Comparison of ENCODE assay signal across 9 cellular contexts in the genomic region with DNA sequence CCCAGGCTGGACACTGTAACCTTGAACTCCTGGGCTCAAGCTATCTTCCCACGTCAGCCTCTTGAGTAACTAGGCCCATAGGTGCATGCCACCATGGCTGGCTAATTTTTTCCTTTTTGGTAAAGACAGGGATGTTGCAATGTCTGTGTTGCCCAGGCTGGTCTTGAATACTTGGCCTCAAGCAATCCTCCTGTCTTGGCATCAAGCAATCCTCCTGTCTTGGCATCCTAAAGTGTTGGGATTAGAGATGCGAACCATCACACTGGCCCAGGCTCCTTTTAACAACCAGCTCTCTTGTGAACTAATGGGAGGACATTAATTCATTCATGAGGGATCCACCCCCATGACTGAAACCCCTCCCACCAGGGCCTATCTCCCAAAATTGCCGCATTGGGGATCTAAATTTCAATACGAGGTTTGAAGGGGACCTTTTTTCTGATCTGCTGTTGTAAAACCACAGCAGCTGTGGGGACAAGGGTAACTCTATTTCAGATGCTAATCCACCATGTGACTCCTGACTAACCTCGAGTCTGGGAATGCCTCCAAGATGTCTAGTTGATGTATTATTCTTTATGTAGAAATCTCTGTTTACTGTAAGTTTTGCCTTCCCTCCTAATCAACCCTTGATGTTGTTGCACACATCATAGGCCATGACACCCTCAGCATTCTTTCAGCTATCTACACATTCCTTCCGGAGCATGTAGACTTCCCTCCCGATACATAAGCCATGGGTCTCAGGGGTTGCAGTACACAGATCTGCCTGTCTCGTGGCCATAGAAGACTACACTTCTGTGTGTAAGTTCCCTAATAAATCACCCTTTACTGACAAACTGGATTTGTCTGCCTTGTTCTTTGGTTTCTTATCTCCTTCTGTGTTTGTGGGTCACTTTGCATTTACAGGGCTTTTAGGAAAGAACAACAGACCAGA. TPM values are rescaled to one million over a fixed set of nuclear protein-coding genes. Genes with fewer than 3 reads are reported as not detected.
A peak's percentile ranks its signal among the peaks of the same experiment; 100 is the strongest.
DNase-seq lines count a peak whose midpoint lies in the region; ATAC-seq and TF ChIP-seq lines count a peak whose summit lies in the region.
"Had no signal": no experiment of that assay in that cellular context is flagged by ENCODE, and none has a peak within 500 bp of the region (broad histone marks: within the 10 kb centered on the region; RNA-seq: fewer than 3 reads in every experiment).

No MANE protein-coding gene starts in this region.

- peak; percentile 99 for DNase-seq in IMR-90
- peak; percentile 94 for DNase-seq in MCF 10A (ENCODE audit: unreplicated experiment)
- DNase-seq in CD4-positive, alpha-beta T cell, result no peak
- no peak for DNase-seq in activated naive CD4-positive, alpha-beta T cell treated with anti-CD3 and anti-CD28 coated beads, Interleukin-2, amount 50 U/mL, for 16 hours

- H2AK5ac ChIP-seq in IMR-90 (ENCODE audit: low read depth, low read length), result peak overlapping the region; percentile 79

- peaks cover 17% of the 10 kb centered on the region for H3K4me1 ChIP-seq in IMR-90 (ENCODE audit: control insufficient read depth, insufficient read depth, low read length)
- peaks cover 5 to 28% (median 24%) of the 10 kb centered on the region in 5 donors for H3K4me1 ChIP-seq in subcutaneous abdominal adipose tissue (ENCODE audit: control insufficient read depth in 5 of 5, insufficient read depth in 5 of 5, low read length in 5 of 5)

- H3K27ac ChIP-seq in IMR-90 (ENCODE audit: insufficient read depth, low read length) (peak overlapping the region; percentile 85), layer of hippocampus (ENCODE audit: low read depth, low read length) (peak overlapping the region; percentile 80), subcutaneous abdominal adipose tissue (ENCODE audit: low read depth, low read length) (peak overlapping the region; percentile 84)
- no peak overlapping the region for H3K27ac ChIP-seq in CD4-positive, alpha-beta T cell (ENCODE audit: low read depth, low read length)

- H2AK9ac ChIP-seq in IMR-90 (replicated peaks; ENCODE audit: low read depth, low read length, poor library complexity), result peak overlapping the region; percentile 68

- peak overlapping the region; percentile 82; the same call in 2 of the 3 replicates for H2BK15ac ChIP-seq in IMR-90 (ENCODE audit: low read depth, low read length)

- H3K27me3 Mint-ChIP-seq in MCF 10A (ENCODE audit: insufficient read depth, unreplicated experiment), result no peaks in the 10 kb centered on the region
- H3K27me3 Mint-ChIP-seq in CD4-positive, alpha-beta T cell, result peaks cover 29% of the 10 kb centered on the region

- peaks cover 3% of the 10 kb centered on the region; the same call in 1 of the 2 replicates for H3K27me3 ChIP-seq in IMR-90 (ENCODE audit: control insufficient read depth, insufficient read depth, low read length)
- no peaks in the 10 kb centered on the region for H3K27me3 ChIP-seq in layer of hippocampus (ENCODE audit: control insufficient read depth, insufficient read depth, low read length)
- H3K27me3 ChIP-seq in subcutaneous abdominal adipose tissue (ENCODE audit: control insufficient read depth in 5 of 5, insufficient read depth in 4 of 5, low read length in 5 of 5), result no peaks in the 10 kb centered on the region
- no peaks in the 10 kb centered on the region for H3K27me3 ChIP-seq in CD4-positive, alpha-beta T cell (ENCODE audit: control insufficient read depth, insufficient read depth, low read length)

- H3K9ac ChIP-seq in IMR-90 (ENCODE audit: low read depth, low read length), result peak overlapping the region; percentile 12; the same call in 1 of the 2 replicates
- peak overlapping the region in 4 of 5 donors; percentile 2 to 52 (median 24) for H3K9ac ChIP-seq in subcutaneous abdominal adipose tissue (ENCODE audit: low read length in 5 of 5)

- WGBS in IMR-90 (ENCODE audit: extremely low coverage in 2 of 2, insufficient read length in 1 of 2), 2 experiments, result no CpG with 5 or more reads among the region's 8 CpGs

- peak overlapping the region; percentile 87 for H2BK120ac ChIP-seq in IMR-90 (ENCODE audit: low read depth, low read length)

- peak overlapping the region; percentile 77 for H2BK5ac ChIP-seq in IMR-90 (ENCODE audit: low read depth, low read length, poor library complexity, severe bottlenecking)

- intact Hi-C loops in IMR-90 (cut with micrococcal nuclease) (loop anchor here (1.0 to 2.0 kb wide), 2 partner anchors 59 to 318 kb away; no protein-coding TSS in a partner anchor), MCF 10A (cut with micrococcal nuclease) (loop anchor here (5.0 kb wide), 2 partner anchors 71 to 319 kb away; a partner anchor contains a TSS)
- intact Hi-C loops in CD4-positive, alpha-beta T cell (cut with DNase I, micrococcal nuclease), result loop anchor here in 1 of 2 experiments (5.0 kb wide), 1 partner anchor 71 kb away; a partner anchor contains a TSS

- H2AFZ ChIP-seq in IMR-90 (replicated peaks; ENCODE audit: low read length, poor library complexity), result peak overlapping the region; percentile 55

- TF ChIP-seq POLR2A in IMR-90 (IDR thresholded peaks at IDR 0.05; ENCODE audit: low read depth, low read length), result no peak

- H4K5ac ChIP-seq in IMR-90 (ENCODE audit: low read depth, low read length), result peak overlapping the region; percentile 24

- peak overlapping the region; percentile 68 for H4K91ac ChIP-seq in IMR-90 (ENCODE audit: insufficient read depth, low read depth, low read length)

- H3K4me1 Mint-ChIP-seq in MCF 10A (ENCODE audit: insufficient read depth, unreplicated experiment), result peaks cover 27% of the 10 kb centered on the region
- no peaks in the 10 kb centered on the region for H3K4me1 Mint-ChIP-seq in CD4-positive, alpha-beta T cell (ENCODE audit: low read depth)

- H3K9me3 Mint-ChIP-seq in MCF 10A (ENCODE audit: unreplicated experiment), result no peaks in the 10 kb centered on the region
- H3K9me3 Mint-ChIP-seq in CD4-positive, alpha-beta T cell, result no peaks in the 10 kb centered on the region

- H3K79me1 ChIP-seq in IMR-90 (ENCODE audit: low read depth in 1 of 2, low read length in 2 of 2), result no peaks in the 10 kb centered on the region

- peak overlapping the region; percentile 38 for H3K4me2 ChIP-seq in IMR-90 (ENCODE audit: low read depth, low read length)

- H3K27ac Mint-ChIP-seq in MCF 10A (ENCODE audit: low read depth, unreplicated experiment), result peak overlapping the region; percentile 93
- no peak overlapping the region for H3K27ac Mint-ChIP-seq in CD4-positive, alpha-beta T cell

- H3K36me3 ChIP-seq in IMR-90 (ENCODE audit: control insufficient read depth, insufficient read depth, low read length), result no peaks in the 10 kb centered on the region
- H3K36me3 ChIP-seq in subcutaneous abdominal adipose tissue (ENCODE audit: control insufficient read depth in 5 of 5, insufficient read depth in 5 of 5, low read length in 5 of 5), result no peaks in the 10 kb centered on the region

- peak overlapping the region; percentile 68 for H3K18ac ChIP-seq in IMR-90 (ENCODE audit: low read depth, low read length)

- no peaks in the 10 kb centered on the region for H4K20me1 ChIP-seq in IMR-90 (ENCODE audit: insufficient read depth, low read length)

- peaks cover 5% of the 10 kb centered on the region; the same call in 1 of the 2 replicates for H3K9me1 ChIP-seq in IMR-90 (ENCODE audit: insufficient read depth, low read length)

- BruUV-seq in IMR-90 (replicated peaks; lab: Mats Ljungman, UMichigan), result no TSS peak
- no TSS peak for BruUV-seq in MCF 10A (replicated peaks; lab: Mats Ljungman, UMichigan)

- peaks cover 2% of the 10 kb centered on the region; the same call in 1 of the 2 replicates for H3K9me3 ChIP-seq in IMR-90 (ENCODE audit: control insufficient read depth, insufficient read depth, low read length)
- peaks cover 0 to 3% (median 0%) of the 10 kb centered on the region in 5 donors for H3K9me3 ChIP-seq in subcutaneous abdominal adipose tissue (ENCODE audit: control insufficient read depth in 5 of 5, low read length in 5 of 5)
- no peaks in the 10 kb centered on the region for H3K9me3 ChIP-seq in CD4-positive, alpha-beta T cell (ENCODE audit: control insufficient read depth, low read length)

- no peaks in the 10 kb centered on the region for H3K36me3 Mint-ChIP-seq in MCF 10A (ENCODE audit: insufficient read depth, unreplicated experiment)
- H3K36me3 Mint-ChIP-seq in CD4-positive, alpha-beta T cell (ENCODE audit: low read depth), result no peaks in the 10 kb centered on the region

- peak overlapping the region; percentile 89 for H3K23ac ChIP-seq in IMR-90 (ENCODE audit: low read depth, low read length)

- peak overlapping the region; percentile 73 to 81; a peak in 3 of 4 replicates for H4K8ac ChIP-seq in IMR-90 (ENCODE audit: low read depth in 2 of 2, low read length in 2 of 2)

- H2BK20ac ChIP-seq in IMR-90 (ENCODE audit: low read depth, low read length), result peak overlapping the region; percentile 92

- peak overlapping the region; percentile 61 for H3K14ac ChIP-seq in IMR-90 (replicated peaks; ENCODE audit: low read depth, low read length)

- peak; percentile 95 for ATAC-seq in IMR-90 (ENCODE audit: low read depth)
- ATAC-seq in GM21529 (IDR thresholded peaks at IDR 0.05; ENCODE audit: unreplicated experiment), result no peak
- ATAC-seq in CD4-positive, alpha-beta T cell (ENCODE audit: poor library complexity), result no peak
- ATAC-seq in GM18502 (IDR thresholded peaks at IDR 0.05; ENCODE audit: poor library complexity, unreplicated experiment), result no peak
- ATAC-seq: HCT116 had no signal

- peak overlapping the region; percentile 29 for H3K56ac ChIP-seq in IMR-90 (ENCODE audit: extremely low read depth, insufficient read depth, low read length)

- no peak overlapping the region for H3K4me3 Mint-ChIP-seq in MCF 10A (ENCODE audit: unreplicated experiment)
- H3K4me3 Mint-ChIP-seq in CD4-positive, alpha-beta T cell, result no peak overlapping the region

- H3K4me3 ChIP-seq in IMR-90 (ENCODE audit: insufficient read depth, low read depth, low read length), result no peak overlapping the region
- no peak overlapping the region for H3K4me3 ChIP-seq in subcutaneous abdominal adipose tissue (ENCODE audit: low read depth in 1 of 5, low read length in 5 of 5)

- in situ Hi-C loops in IMR-90 (cut with MboI; ENCODE audit: low sequenced_read_pairs), result loop anchor here (5.0 kb wide), 1 partner anchor 86 kb away; a partner anchor contains a TSS

- peak; percentile 11; the same call in 1 of the 2 replicates for TF ChIP-seq RAD21 in IMR-90 (IDR thresholded peaks at IDR 0.05; ENCODE audit: low read length)

- CTCF ChIA-PET in IMR-90 (lab: Yijun Ruan, JAX) (interaction anchor here (0.6 to 4.0 kb wide), 5 partner anchors 16 to 314 kb away, joined by 3 to 44 read pairs (median 5); a partner anchor contains a TSS), MCF 10A (lab: Yijun Ruan, JAX) (interaction anchor here (0.6 to 6.4 kb wide), 12 partner anchors 17 to 318 kb away, joined by 3 to 147 read pairs (median 8); a partner anchor contains a TSS)
- CTCF ChIA-PET in CD4-positive, alpha-beta T cell (lab: Charles Lee), result interaction anchor here (2.5 kb wide), 1 partner anchor 86 kb away, joined by 49 read pairs; a partner anchor contains a TSS

- peak overlapping the region; percentile 84 for H3K4ac ChIP-seq in IMR-90 (ENCODE audit: low read depth, low read length)

- TF ChIP-seq CTCF in IMR-90 (conservative IDR thresholded peaks at IDR 0.05; ENCODE audit: low read depth, low read length) (no peak), MCF 10A (IDR thresholded peaks at IDR 0.05; ENCODE audit: unreplicated experiment) (no peak)
- TF ChIP-seq CTCF in CD4-positive, alpha-beta T cell (IDR thresholded peaks at IDR 0.05), result no peak

- POLR2A ChIA-PET in IMR-90 (lab: Charles Lee; ENCODE audit: unreplicated experiment) (interaction anchor here (1.0 kb wide), 3 partner anchors 10 to 86 kb away, joined by 3 read pairs; a partner anchor contains a TSS), MCF 10A (lab: Yijun Ruan, JAX) (interaction anchor here (0.6 to 3.7 kb wide), 22 partner anchors 9 to 593 kb away, joined by 3 to 61 read pairs (median 3); a partner anchor contains a TSS)
- POLR2A ChIA-PET in CD4-positive, alpha-beta T cell (lab: Charles Lee), result interaction anchor here (2.5 kb wide), 1 partner anchor 86 kb away, joined by 10 read pairs; a partner anchor contains a TSS

- dilution Hi-C loops in IMR-90 (cut with HindIII; ENCODE audit: low sequenced_read_pairs, unreplicated experiment), result no loop called here

RNA-seq across cellular contexts. Expression of a gene that starts 37.6 kb away (rescaled TPM):
- total RNA-seq in IMR-90 (2012; rRNA removed), result 1.7 and 2.5 TPM in 2 replicates
- polyA plus RNA-seq in IMR-90 (2012; rRNA removed), result 5.5 and 5.7 TPM in 2 replicates
- polyA plus RNA-seq in IMR-90 (2012; cell fraction: cytosol; rRNA removed), result 2.2 and 2.8 TPM in 2 replicates
- polyA plus RNA-seq in IMR-90 (2012; cell fraction: nucleus; rRNA removed; ENCODE audit: low replicate concordance), result 32.3 and 51.9 TPM in 2 replicates
- 0.25 TPM in 1 of 2 replicates, not detected in the other for total RNA-seq in MCF 10A (2022)
- 1 to 10 TPM; 1.4 to 1.5 TPM for total RNA-seq in CD4-positive, alpha-beta T cell

Comparison
In these comparisons a context has a peak if more than half of its experiments do, and no peak if none do; other contexts are left out.
1. DNase-seq: peak in IMR-90 (single experiment) and MCF 10A (single experiment); none in CD4-positive, alpha-beta T cell (0 of 10) and activated naive CD4-positive, alpha-beta T cell treated with anti-CD3 and anti-CD28 coated beads, Interleukin-2, amount 50 U/mL, for 16 hours (single experiment).